1 cellular context compared by ENCODE assay signal in the genomic region with DNA sequence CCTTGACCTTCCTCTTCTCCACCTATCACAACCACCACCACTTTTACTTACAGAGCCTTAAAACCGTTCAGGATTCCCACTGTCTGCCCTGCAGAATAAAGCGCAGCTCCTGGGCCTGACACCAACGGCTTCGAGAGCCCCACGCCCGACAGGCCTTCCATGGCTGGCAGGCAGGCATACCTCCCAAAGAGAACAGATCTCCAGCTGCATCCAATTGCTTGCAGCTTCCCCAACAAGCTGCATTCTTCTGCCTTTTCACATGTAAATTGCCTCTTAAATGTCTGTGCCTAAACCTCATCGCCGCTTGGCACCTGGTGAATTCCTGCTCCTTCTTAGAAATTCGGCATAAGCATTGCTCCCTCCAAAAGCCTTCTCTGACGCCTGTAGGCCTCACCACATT.
TF ChIP-seq lines count a peak whose summit lies in the region.

No MANE protein-coding gene starts in this region.

TF ChIP-seq in H1, 55 proteins besides CTCF, POLR2A, EP300 and RAD21 (continued from another document):
- TF ChIP-seq, protein P1, sequence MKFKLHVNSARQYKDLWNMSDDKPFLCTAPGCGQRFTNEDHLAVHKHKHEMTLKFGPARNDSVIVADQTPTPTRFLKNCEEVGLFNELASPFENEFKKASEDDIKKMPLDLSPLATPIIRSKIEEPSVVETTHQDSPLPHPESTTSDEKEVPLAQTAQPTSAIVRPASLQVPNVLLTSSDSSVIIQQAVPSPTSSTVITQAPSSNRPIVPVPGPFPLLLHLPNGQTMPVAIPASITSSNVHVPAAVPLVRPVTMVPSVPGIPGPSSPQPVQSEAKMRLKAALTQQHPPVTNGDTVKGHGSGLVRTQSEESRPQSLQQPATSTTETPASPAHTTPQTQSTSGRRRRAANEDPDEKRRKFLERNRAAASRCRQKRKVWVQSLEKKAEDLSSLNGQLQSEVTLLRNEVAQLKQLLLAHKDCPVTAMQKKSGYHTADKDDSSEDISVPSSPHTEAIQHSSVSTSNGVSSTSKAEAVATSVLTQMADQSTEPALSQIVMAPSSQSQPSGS (IDR thresholded peaks at IDR 0.05; ENCODE audit: low read length): no peak
- no peak for TF ChIP-seq SIRT6 (IDR thresholded peaks at IDR 0.05; ENCODE audit: low read length)
- TF ChIP-seq BACH1 (IDR thresholded peaks at IDR 0.05; ENCODE audit: low read length): no peak
- TF ChIP-seq SRF (IDR thresholded peaks at IDR 0.05; ENCODE audit: low read depth, low read length): no peak
- TF ChIP-seq SUZ12 (IDR thresholded peaks at IDR 0.05; ENCODE audit: low read length): no peak
- TF ChIP-seq, protein P2, sequence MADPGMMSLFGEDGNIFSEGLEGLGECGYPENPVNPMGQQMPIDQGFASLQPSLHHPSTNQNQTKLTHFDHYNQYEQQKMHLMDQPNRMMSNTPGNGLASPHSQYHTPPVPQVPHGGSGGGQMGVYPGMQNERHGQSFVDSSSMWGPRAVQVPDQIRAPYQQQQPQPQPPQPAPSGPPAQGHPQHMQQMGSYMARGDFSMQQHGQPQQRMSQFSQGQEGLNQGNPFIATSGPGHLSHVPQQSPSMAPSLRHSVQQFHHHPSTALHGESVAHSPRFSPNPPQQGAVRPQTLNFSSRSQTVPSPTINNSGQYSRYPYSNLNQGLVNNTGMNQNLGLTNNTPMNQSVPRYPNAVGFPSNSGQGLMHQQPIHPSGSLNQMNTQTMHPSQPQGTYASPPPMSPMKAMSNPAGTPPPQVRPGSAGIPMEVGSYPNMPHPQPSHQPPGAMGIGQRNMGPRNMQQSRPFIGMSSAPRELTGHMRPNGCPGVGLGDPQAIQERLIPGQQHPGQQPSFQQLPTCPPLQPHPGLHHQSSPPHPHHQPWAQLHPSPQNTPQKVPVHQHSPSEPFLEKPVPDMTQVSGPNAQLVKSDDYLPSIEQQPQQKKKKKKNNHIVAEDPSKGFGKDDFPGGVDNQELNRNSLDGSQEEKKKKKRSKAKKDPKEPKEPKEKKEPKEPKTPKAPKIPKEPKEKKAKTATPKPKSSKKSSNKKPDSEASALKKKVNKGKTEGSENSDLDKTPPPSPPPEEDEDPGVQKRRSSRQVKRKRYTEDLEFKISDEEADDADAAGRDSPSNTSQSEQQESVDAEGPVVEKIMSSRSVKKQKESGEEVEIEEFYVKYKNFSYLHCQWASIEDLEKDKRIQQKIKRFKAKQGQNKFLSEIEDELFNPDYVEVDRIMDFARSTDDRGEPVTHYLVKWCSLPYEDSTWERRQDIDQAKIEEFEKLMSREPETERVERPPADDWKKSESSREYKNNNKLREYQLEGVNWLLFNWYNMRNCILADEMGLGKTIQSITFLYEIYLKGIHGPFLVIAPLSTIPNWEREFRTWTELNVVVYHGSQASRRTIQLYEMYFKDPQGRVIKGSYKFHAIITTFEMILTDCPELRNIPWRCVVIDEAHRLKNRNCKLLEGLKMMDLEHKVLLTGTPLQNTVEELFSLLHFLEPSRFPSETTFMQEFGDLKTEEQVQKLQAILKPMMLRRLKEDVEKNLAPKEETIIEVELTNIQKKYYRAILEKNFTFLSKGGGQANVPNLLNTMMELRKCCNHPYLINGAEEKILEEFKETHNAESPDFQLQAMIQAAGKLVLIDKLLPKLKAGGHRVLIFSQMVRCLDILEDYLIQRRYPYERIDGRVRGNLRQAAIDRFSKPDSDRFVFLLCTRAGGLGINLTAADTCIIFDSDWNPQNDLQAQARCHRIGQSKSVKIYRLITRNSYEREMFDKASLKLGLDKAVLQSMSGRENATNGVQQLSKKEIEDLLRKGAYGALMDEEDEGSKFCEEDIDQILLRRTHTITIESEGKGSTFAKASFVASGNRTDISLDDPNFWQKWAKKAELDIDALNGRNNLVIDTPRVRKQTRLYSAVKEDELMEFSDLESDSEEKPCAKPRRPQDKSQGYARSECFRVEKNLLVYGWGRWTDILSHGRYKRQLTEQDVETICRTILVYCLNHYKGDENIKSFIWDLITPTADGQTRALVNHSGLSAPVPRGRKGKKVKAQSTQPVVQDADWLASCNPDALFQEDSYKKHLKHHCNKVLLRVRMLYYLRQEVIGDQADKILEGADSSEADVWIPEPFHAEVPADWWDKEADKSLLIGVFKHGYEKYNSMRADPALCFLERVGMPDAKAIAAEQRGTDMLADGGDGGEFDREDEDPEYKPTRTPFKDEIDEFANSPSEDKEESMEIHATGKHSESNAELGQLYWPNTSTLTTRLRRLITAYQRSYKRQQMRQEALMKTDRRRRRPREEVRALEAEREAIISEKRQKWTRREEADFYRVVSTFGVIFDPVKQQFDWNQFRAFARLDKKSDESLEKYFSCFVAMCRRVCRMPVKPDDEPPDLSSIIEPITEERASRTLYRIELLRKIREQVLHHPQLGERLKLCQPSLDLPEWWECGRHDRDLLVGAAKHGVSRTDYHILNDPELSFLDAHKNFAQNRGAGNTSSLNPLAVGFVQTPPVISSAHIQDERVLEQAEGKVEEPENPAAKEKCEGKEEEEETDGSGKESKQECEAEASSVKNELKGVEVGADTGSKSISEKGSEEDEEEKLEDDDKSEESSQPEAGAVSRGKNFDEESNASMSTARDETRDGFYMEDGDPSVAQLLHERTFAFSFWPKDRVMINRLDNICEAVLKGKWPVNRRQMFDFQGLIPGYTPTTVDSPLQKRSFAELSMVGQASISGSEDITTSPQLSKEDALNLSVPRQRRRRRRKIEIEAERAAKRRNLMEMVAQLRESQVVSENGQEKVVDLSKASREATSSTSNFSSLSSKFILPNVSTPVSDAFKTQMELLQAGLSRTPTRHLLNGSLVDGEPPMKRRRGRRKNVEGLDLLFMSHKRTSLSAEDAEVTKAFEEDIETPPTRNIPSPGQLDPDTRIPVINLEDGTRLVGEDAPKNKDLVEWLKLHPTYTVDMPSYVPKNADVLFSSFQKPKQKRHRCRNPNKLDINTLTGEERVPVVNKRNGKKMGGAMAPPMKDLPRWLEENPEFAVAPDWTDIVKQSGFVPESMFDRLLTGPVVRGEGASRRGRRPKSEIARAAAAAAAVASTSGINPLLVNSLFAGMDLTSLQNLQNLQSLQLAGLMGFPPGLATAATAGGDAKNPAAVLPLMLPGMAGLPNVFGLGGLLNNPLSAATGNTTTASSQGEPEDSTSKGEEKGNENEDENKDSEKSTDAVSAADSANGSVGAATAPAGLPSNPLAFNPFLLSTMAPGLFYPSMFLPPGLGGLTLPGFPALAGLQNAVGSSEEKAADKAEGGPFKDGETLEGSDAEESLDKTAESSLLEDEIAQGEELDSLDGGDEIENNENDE (IDR thresholded peaks at IDR 0.05; ENCODE audit: insufficient replicate concordance, low read length): peak; percentile 25
- no peak for TF ChIP-seq CHD1 (IDR thresholded peaks at IDR 0.05; ENCODE audit: low read depth, low read length)
- TF ChIP-seq CTBP2 (IDR thresholded peaks at IDR 0.05; ENCODE audit: borderline replicate concordance, insufficient read depth, insufficient read length, low read length): no peak
- no peak for TF ChIP-seq KDM4A (IDR thresholded peaks at IDR 0.05; ENCODE audit: low read depth, low read length, severe bottlenecking)
- peak; percentile 93 for TF ChIP-seq TEAD4 (IDR thresholded peaks at IDR 0.05; ENCODE audit: low read depth, low read length)
- TF ChIP-seq BCL11A (IDR thresholded peaks at IDR 0.05; ENCODE audit: low read depth in 2 of 2, low read length in 2 of 2): no peak
- TF ChIP-seq NRF1 (IDR thresholded peaks at IDR 0.05; ENCODE audit: low read depth, low read length): no peak
